In genomic region chr5:133017964-133018363, GRCh38 we compare ENCODE assay signal across 27 cellular contexts.
"Had no signal": no experiment of that assay in that cellular context is flagged by ENCODE, and none has a peak within 500 bp of the region (broad histone marks: within the 10 kb centered on the region; RNA-seq: fewer than 3 reads in every experiment).

No MANE protein-coding gene starts in this region.

- ATAC-seq: naive thymus-derived CD4-positive, alpha-beta T cell; natural killer cell; psoas muscle; right cardiac atrium; sciatic nerve; stimulated activated memory B cell treated with anti-CD40 and anti-IgM and Interleukin-4, amounts not matched to agents 10 μg/mL and 1 μg/mL and 100 μg/mL, for 72 hours; stimulated activated naive CD8-positive, alpha-beta T cell treated with anti-CD3 and anti-CD28 coated beads, Interleukin-15, amount 100 ng/mL, for 72 hours; stimulated activated naive CD8-positive, alpha-beta T cell treated with anti-CD3 and anti-CD28 coated beads, Interleukin-15, Interleukin-2, amounts not matched to agents 100 U/mL and 50 U/mL, for 24 hours; upper lobe of right lung had no signal

- H3K9ac ChIP-seq: neural progenitor cell had no signal

- DNase-seq: naive thymus-derived CD4-positive, alpha-beta T cell; natural killer cell; occipital lobe; ovary; psoas muscle; right cardiac atrium; spleen; stimulated activated CD4-positive, alpha-beta T cell treated with anti-CD3 and anti-CD28 coated beads, Interleukin-12 subunit alpha, Interleukin-12 subunit beta, amount 100 ng/mL, for 4 hours; stimulated activated CD4-positive, alpha-beta T cell treated with anti-CD3 and anti-CD28 coated beads, Interleukin-1b, Interleukin-23, amount 100 ng/mL, for 48 hours; stimulated activated CD4-positive, alpha-beta T cell treated with anti-CD3 and anti-CD28 coated beads, Interleukin-4, amount 100 ng/mL, for 1 hour; stimulated activated CD4-positive, alpha-beta T cell treated with anti-CD3 and anti-CD28 coated beads, Interleukin-4, amount 100 ng/mL, for 4 hours; stimulated activated CD8-positive, alpha-beta memory T cell treated with anti-CD3 and anti-CD28 coated beads, Interleukin-4, amount 100 ng/mL, for 48 hours; stimulated activated naive CD4-positive, alpha-beta T cell; stimulated activated naive CD8-positive, alpha-beta T cell treated with anti-CD3 and anti-CD28 coated beads, Interleukin-15, amount 100 ng/mL, for 72 hours; stimulated activated naive CD8-positive, alpha-beta T cell treated with anti-CD3 and anti-CD28 coated beads, Interleukin-15, Interleukin-2, amounts not matched to agents 100 U/mL and 50 U/mL, for 24 hours; substantia nigra; testis; tibial artery; transverse colon; upper lobe of right lung; uterus had no signal

- H2AFZ ChIP-seq: neural progenitor cell had no signal

- H3K27ac ChIP-seq: neural progenitor cell, ovary, psoas muscle, skin epidermis, spleen, suprapubic skin, testis, tibial artery, upper lobe of right lung, uterus had no signal

- H3K36me3 ChIP-seq: neural progenitor cell, ovary, uterus had no signal

- H3K27me3 ChIP-seq: neural progenitor cell, ovary, spleen, suprapubic skin, testis, tibial artery, transverse colon, upper lobe of right lung, uterus had no signal

- H3K4me1 ChIP-seq: neural progenitor cell, psoas muscle, spleen, suprapubic skin, testis, tibial artery, upper lobe of right lung, uterus had no signal

- H3K9me3 ChIP-seq: ovary, psoas muscle, spleen, suprapubic skin, testis, tibial artery, transverse colon, upper lobe of right lung, uterus had no signal

- H3K4me2 ChIP-seq: neural progenitor cell, smooth muscle cell had no signal

- H3K4me3 ChIP-seq: neural progenitor cell, ovary, psoas muscle, skin epidermis, smooth muscle cell, spleen, suprapubic skin, testis, tibial artery, transverse colon, upper lobe of right lung, uterus had no signal
